In the genomic region with DNA sequence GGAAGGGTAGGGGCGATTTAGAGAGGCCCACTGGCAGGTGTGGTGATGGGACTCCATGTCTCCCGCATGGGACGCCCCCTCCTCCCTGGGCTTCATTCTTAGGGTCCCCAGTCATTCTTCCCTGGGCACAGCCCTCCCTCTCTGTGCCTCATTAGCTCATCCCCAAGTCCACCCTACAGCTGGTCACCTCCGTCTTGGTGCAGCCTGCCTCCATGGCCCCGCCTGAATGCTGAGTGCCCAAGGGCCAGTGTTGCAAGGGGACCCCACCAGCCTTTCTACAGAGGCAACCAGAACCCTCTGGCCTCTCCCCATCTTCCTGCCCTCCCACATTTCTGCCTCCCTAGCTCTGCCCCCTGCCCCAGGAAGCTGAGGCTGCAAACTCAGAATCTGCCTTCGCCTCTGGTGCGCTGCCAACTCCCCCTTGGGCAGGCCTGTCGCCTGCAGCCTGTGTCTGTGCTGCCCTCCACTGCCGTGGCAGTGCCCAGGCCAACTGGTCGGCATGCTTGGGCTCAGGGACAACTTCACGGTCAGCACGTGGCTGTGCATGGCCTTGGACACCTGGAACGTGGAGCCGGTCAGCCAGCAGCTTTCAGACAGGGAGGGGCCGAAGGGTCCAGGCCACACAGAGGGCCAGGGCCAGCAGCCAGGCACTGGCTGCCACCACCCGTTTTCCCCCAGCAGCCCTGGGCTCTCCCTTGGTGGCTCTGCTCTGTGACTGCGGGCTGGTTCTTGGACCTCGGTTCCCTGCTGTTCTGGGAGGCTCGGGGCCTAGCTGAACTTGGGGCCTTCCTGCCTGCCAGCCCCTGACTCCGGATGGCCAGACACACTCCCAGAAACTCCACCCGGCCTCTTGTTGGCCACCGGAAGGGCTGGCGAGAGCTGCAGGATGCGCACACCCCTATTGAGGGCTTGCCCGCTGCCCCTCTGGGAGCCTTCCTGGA, we compare ENCODE assay signal across 1 cellular context.
A peak's percentile ranks its signal among the peaks of the same experiment; 100 is the strongest.
TF ChIP-seq lines count a peak whose summit lies in the region.

No MANE protein-coding gene starts in this region.

TF ChIP-seq in HepG2, 621 proteins besides CTCF, POLR2A, EP300 and RAD21 (continued from another document and continues in another):
- TF ChIP-seq PRDM15 (CRISPR knock-in tag; IDR thresholded peaks at IDR 0.05) (peak; percentile 73; the same call in 1 of the 2 replicates), PBX2 (CRISPR knock-in tag; IDR thresholded peaks at IDR 0.05) (no peak), LCORL (IDR thresholded peaks at IDR 0.05) (no peak), LCORL (CRISPR knock-in tag; IDR thresholded peaks at IDR 0.05) (peak; percentile 98), NFAT5 (CRISPR knock-in tag; IDR thresholded peaks at IDR 0.05) (peak; percentile 92), ZNF331 (CRISPR knock-in tag; IDR thresholded peaks at IDR 0.05) (peak; percentile 92), ZNF460 (CRISPR knock-in tag; IDR thresholded peaks at IDR 0.05; ENCODE audit: borderline replicate concordance) (no peak; the same call in 1 of the 2 replicates), FOXK1 (CRISPR knock-in tag; IDR thresholded peaks at IDR 0.05; ENCODE audit: borderline replicate concordance, low read depth) (0 out of 2 replicates have a peak, but pooled peaks have one; percentile 29), ARNT2 (CRISPR knock-in tag; IDR thresholded peaks at IDR 0.05; ENCODE audit: low read depth) (peak; percentile 97), SNAPC4 (CRISPR knock-in tag; IDR thresholded peaks at IDR 0.05) (peak; percentile 90), RCOR2 (CRISPR knock-in tag; IDR thresholded peaks at IDR 0.05) (peak; percentile 59), ZNF260 (CRISPR knock-in tag; IDR thresholded peaks at IDR 0.05; ENCODE audit: borderline replicate concordance, low read depth) (no peak; the same call in 1 of the 2 replicates), ZMYM4 (CRISPR knock-in tag; IDR thresholded peaks at IDR 0.05) (peak; percentile 91), CC2D1A (CRISPR knock-in tag; IDR thresholded peaks at IDR 0.05) (no peak), E2F1 (CRISPR knock-in tag; IDR thresholded peaks at IDR 0.05) (no peak), ZNF557 (CRISPR knock-in tag; IDR thresholded peaks at IDR 0.05) (peak; percentile 64; the same call in 1 of the 2 replicates), ZGPAT (CRISPR knock-in tag; IDR thresholded peaks at IDR 0.05) (peak; percentile 81), ARID4A (CRISPR knock-in tag; IDR thresholded peaks at IDR 0.05; ENCODE audit: borderline replicate concordance) (peak; percentile 91), EEA1 (CRISPR knock-in tag; IDR thresholded peaks at IDR 0.05; ENCODE audit: borderline replicate concordance) (peak; percentile 85; the same call in 1 of the 2 replicates), U2AF2 (IDR thresholded peaks at IDR 0.05; ENCODE audit: low read depth, low read length) (no peak)
- TF ChIP-seq, protein P1, sequence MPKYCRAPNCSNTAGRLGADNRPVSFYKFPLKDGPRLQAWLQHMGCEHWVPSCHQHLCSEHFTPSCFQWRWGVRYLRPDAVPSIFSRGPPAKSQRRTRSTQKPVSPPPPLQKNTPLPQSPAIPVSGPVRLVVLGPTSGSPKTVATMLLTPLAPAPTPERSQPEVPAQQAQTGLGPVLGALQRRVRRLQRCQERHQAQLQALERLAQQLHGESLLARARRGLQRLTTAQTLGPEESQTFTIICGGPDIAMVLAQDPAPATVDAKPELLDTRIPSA (CRISPR knock-in tag; IDR thresholded peaks at IDR 0.05; ENCODE audit: borderline replicate concordance), result no peak
